1 cellular context compared by ENCODE assay signal in the genomic region with DNA sequence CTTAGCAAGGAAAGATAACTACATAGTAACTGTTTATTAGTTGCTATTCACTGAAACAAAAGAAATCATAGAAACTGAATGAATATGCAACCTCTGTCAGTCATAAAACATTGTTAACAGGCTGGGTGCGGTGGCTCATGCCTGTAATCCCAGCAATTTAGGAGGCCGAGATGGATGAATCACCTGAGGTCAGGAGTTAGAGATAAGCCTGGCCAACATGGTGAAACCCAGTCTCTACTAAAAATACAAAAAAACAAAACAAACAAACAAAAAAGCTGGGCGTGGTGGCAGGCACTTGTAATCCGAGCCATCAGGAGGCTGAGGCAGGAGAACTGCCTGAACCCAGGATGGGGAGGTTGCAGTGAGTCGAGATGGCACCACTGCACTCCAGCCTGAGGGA.
TF ChIP-seq lines count a peak whose summit lies in the region.

No MANE protein-coding gene starts in this region.

TF ChIP-seq in HCT116, 20 proteins besides CTCF, POLR2A, EP300 and RAD21:
- TF ChIP-seq, protein P1, sequence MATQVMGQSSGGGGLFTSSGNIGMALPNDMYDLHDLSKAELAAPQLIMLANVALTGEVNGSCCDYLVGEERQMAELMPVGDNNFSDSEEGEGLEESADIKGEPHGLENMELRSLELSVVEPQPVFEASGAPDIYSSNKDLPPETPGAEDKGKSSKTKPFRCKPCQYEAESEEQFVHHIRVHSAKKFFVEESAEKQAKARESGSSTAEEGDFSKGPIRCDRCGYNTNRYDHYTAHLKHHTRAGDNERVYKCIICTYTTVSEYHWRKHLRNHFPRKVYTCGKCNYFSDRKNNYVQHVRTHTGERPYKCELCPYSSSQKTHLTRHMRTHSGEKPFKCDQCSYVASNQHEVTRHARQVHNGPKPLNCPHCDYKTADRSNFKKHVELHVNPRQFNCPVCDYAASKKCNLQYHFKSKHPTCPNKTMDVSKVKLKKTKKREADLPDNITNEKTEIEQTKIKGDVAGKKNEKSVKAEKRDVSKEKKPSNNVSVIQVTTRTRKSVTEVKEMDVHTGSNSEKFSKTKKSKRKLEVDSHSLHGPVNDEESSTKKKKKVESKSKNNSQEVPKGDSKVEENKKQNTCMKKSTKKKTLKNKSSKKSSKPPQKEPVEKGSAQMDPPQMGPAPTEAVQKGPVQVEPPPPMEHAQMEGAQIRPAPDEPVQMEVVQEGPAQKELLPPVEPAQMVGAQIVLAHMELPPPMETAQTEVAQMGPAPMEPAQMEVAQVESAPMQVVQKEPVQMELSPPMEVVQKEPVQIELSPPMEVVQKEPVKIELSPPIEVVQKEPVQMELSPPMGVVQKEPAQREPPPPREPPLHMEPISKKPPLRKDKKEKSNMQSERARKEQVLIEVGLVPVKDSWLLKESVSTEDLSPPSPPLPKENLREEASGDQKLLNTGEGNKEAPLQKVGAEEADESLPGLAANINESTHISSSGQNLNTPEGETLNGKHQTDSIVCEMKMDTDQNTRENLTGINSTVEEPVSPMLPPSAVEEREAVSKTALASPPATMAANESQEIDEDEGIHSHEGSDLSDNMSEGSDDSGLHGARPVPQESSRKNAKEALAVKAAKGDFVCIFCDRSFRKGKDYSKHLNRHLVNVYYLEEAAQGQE (IDR thresholded peaks at IDR 0.05; ENCODE audit: low read depth) = no peak
- TF ChIP-seq SP1 (IDR thresholded peaks at IDR 0.05; ENCODE audit: low read depth) (no peak), EGR1 (IDR thresholded peaks at IDR 0.05; ENCODE audit: low read depth) (no peak), ZFX (IDR thresholded peaks at IDR 0.05) (no peak), SRF (IDR thresholded peaks at IDR 0.05; ENCODE audit: low read depth) (no peak), ZNF274 (IDR thresholded peaks at IDR 0.05; ENCODE audit: low read depth, low read length) (no peak), CBX3 (IDR thresholded peaks at IDR 0.05; ENCODE audit: low read depth) (no peak), YY1 (IDR thresholded peaks at IDR 0.05; ENCODE audit: extremely low read depth, insufficient replicate concordance, low read depth, low read length) (no peak), ELF1 (IDR thresholded peaks at IDR 0.05; ENCODE audit: borderline replicate concordance, low read depth) (no peak), POLR2AphosphoS5 (IDR thresholded peaks at IDR 0.05; ENCODE audit: low read depth, low read length) (no peak), JUND (IDR thresholded peaks at IDR 0.05) (no peak), CEBPB (IDR thresholded peaks at IDR 0.05; ENCODE audit: low read depth) (no peak)
- TF ChIP-seq, protein P2, sequence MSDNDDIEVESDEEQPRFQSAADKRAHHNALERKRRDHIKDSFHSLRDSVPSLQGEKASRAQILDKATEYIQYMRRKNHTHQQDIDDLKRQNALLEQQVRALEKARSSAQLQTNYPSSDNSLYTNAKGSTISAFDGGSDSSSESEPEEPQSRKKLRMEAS (IDR thresholded peaks at IDR 0.05) = no peak
- TF ChIP-seq, protein P3, sequence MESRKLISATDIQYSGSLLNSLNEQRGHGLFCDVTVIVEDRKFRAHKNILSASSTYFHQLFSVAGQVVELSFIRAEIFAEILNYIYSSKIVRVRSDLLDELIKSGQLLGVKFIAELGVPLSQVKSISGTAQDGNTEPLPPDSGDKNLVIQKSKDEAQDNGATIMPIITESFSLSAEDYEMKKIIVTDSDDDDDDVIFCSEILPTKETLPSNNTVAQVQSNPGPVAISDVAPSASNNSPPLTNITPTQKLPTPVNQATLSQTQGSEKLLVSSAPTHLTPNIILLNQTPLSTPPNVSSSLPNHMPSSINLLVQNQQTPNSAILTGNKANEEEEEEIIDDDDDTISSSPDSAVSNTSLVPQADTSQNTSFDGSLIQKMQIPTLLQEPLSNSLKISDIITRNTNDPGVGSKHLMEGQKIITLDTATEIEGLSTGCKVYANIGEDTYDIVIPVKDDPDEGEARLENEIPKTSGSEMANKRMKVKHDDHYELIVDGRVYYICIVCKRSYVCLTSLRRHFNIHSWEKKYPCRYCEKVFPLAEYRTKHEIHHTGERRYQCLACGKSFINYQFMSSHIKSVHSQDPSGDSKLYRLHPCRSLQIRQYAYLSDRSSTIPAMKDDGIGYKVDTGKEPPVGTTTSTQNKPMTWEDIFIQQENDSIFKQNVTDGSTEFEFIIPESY (IDR thresholded peaks at IDR 0.05; ENCODE audit: extremely low read depth, insufficient replicate concordance, low read length) = no peak
